Comparison of ENCODE assay signal across 8 cellular contexts in genomic region chr6:159038914-159039884, GRCh38. TPM values are rescaled to one million over a fixed set of nuclear protein-coding genes. Genes with fewer than 3 reads are reported as not detected.
DNase-seq lines count a peak whose midpoint lies in the region; ATAC-seq and TF ChIP-seq lines count a peak whose summit lies in the region.

No MANE protein-coding gene starts in this region.

- H3K27ac Mint-ChIP-seq in immature natural killer cell = peak overlapping the region; percentile 96 to 99 (median 98)

- H3K4me3 Mint-ChIP-seq in immature natural killer cell = peak overlapping the region; percentile 100

- H3K79me2 ChIP-seq in DND-41 (ENCODE audit: insufficient read depth, low read length) = no peaks in the 10 kb centered on the region

- ATAC-seq in DND-41 (ENCODE audit: insufficient read depth, low read depth) = no peak
- peak; percentile 87 for ATAC-seq in GM19395 (IDR thresholded peaks at IDR 0.05; ENCODE audit: unreplicated experiment)
- peak; percentile 82 for ATAC-seq in HG03354 (IDR thresholded peaks at IDR 0.05; ENCODE audit: poor library complexity, severe bottlenecking, unreplicated experiment)

- H3K27me3 Mint-ChIP-seq in immature natural killer cell (ENCODE audit: low read depth in 3 of 3) = peaks cover 11 to 47% (median 44%) of the 10 kb centered on the region in 3 donors

- peaks cover 25% of the 10 kb centered on the region for H3K4me1 ChIP-seq in DND-41 (ENCODE audit: insufficient read depth, low read length)

- H2AFZ ChIP-seq in DND-41 (ENCODE audit: low read depth, low read length) = no peak overlapping the region

- H3K9me3 ChIP-seq in DND-41 (ENCODE audit: insufficient read depth, low read length, severe bottlenecking) = no peaks in the 10 kb centered on the region

- H3K36me3 Mint-ChIP-seq in immature natural killer cell = peaks cover 66 to 93% (median 77%) of the 10 kb centered on the region in 3 donors

- peaks cover 5% of the 10 kb centered on the region; the same call in 1 of the 2 replicates for H4K20me1 ChIP-seq in DND-41 (ENCODE audit: insufficient read depth, low read length)

- H3K9ac ChIP-seq in DND-41 (ENCODE audit: low read depth, low read length) = no peak overlapping the region

- no peak overlapping the region for H3K4me2 ChIP-seq in DND-41 (ENCODE audit: insufficient read depth, low read length)

- no peak overlapping the region for H3K4me3 ChIP-seq in DND-41 (ENCODE audit: low read depth in 1 of 2, low read length in 2 of 2)

- H3K9me3 Mint-ChIP-seq in immature natural killer cell = no peaks in the 10 kb centered on the region

- 0 out of 2 replicates have a peak overlapping the region, but pooled peaks have one; percentile 33 for H3K27ac ChIP-seq in DND-41 (ENCODE audit: low read length)

- DNase-seq in DND-41 = no peak
- DNase-seq in UCSD-AML1 (lab: John Stamatoyannopoulos, UW; ENCODE audit: unreplicated experiment) = peak; percentile 51
- DNase-seq in immature natural killer cell = peak; percentile 80 to 84 (median 83)
- no peak for DNase-seq in SW480 (ENCODE audit: low spot score)
- DNase-seq in DMS79 treated with DMSO at 0.1 percent for 48 hours (lab: John Stamatoyannopoulos, UW) = no peak
- DNase-seq in DMS79 (lab: John Stamatoyannopoulos, UW) = no peak

- H3K36me3 ChIP-seq in DND-41 (ENCODE audit: insufficient read depth, low read length) = peaks cover 76% of the 10 kb centered on the region

- H3K4me1 Mint-ChIP-seq in immature natural killer cell = peaks cover 78 to 92% of the 10 kb centered on the region in 2 donors

- no peaks in the 10 kb centered on the region for H3K27me3 ChIP-seq in DND-41 (ENCODE audit: insufficient read depth, low read length, poor library complexity)

- no peak for TF ChIP-seq CTCF in DND-41 (IDR thresholded peaks at IDR 0.05; ENCODE audit: borderline replicate concordance, extremely low read depth, low read length, poor library complexity, severe bottlenecking)

RNA-seq across cellular contexts. Expression of gene TAGAP, which starts 5.6 kb away (rescaled TPM):
- polyA plus RNA-seq in immature natural killer cell = 100 to 1,000 TPM in 1 of 3 donors, 10 to 100 TPM in 2; 63.6 to 114 (median 84.4) TPM

RNA-seq across cellular contexts. Expression of gene RSPH3, which starts 39.2 kb away (rescaled TPM):
- 1 to 10 TPM in 2 of 3 donors, not detected in 1; 2.0 to 3.1 TPM for polyA plus RNA-seq in immature natural killer cell

Comparison
In these comparisons a context has a peak if more than half of its experiments do, and no peak if none do; other contexts are left out.
1. DNase-seq: peak in UCSD-AML1 (single experiment) and immature natural killer cell (3 of 3); none in DND-41 (single experiment), SW480 (single experiment), DMS79 treated with DMSO at 0.1 percent for 48 hours (single experiment) and DMS79 (single experiment).